ENCODE assay signal across 29 cellular contexts in genomic region chrX:150092549-150092948, GRCh38.
"Had no signal": no experiment of that assay in that cellular context is flagged by ENCODE, and none has a peak within 500 bp of the region (broad histone marks: within the 10 kb centered on the region; RNA-seq: fewer than 3 reads in every experiment).

No MANE protein-coding gene starts in this region.

- H3K4me1 ChIP-seq: esophagus squamous epithelium, lower lobe of right lung, pancreas, prostate gland had no signal

- DNase-seq: activated CD4-positive, alpha-beta T cell treated with anti-CD3 and anti-CD28 coated beads for 4 hours; activated CD4-positive, alpha-beta T cell treated with anti-CD3 and anti-CD28 coated beads, Interleukin-2, amount 50 U/mL, for 4 hours; activated naive CD4-positive, alpha-beta T cell; activated T-cell treated with anti-CD3 and anti-CD28 coated beads for 4 hours; activated T-cell treated with anti-CD3 and anti-CD28 coated beads, Interleukin-2, amount 50 U/mL, for 72 hours; effector CD4-positive, alpha-beta T cell; esophagus squamous epithelium; foreskin melanocyte; heart right ventricle; kidney glomerular epithelial cell; lower lobe of right lung; mesenchymal stem cell; naive thymus-derived CD8-positive, alpha-beta T cell; nucleus accumbens; pancreas; retina; small intestine; stimulated activated CD4-positive, alpha-beta T cell treated with anti-CD3 and anti-CD28 coated beads, Interleukin-4, amount 100 ng/mL, for 4 hours; stimulated activated CD8-positive, alpha-beta memory T cell treated with anti-CD3 and anti-CD28 coated beads, Interleukin-4, amount 100 ng/mL, for 48 hours; stimulated activated naive CD8-positive, alpha-beta T cell treated with anti-CD3 and anti-CD28 coated beads, Interleukin-15, amount 100 ng/mL, for 72 hours; substantia nigra; thyroid gland had no signal

- H3K9me3 ChIP-seq: esophagus squamous epithelium, heart right ventricle, lower lobe of right lung, pancreas, prostate gland, thyroid gland, upper lobe of left lung had no signal

- H3K27me3 ChIP-seq: esophagus squamous epithelium, heart right ventricle, pancreas, thyroid gland, upper lobe of left lung had no signal

- H3K4me3 ChIP-seq: esophagus squamous epithelium, heart right ventricle, lower lobe of right lung, pancreas, prostate gland, thyroid gland, upper lobe of left lung had no signal

- H3K27ac ChIP-seq: epithelial cell of prostate, esophagus squamous epithelium, heart right ventricle, lower lobe of right lung, pancreas, prostate gland, thyroid gland, upper lobe of left lung had no signal

- H3K36me3 ChIP-seq: esophagus squamous epithelium, heart right ventricle, lower lobe of right lung, pancreas, prostate gland, thyroid gland, upper lobe of left lung had no signal

- ATAC-seq: activated naive CD4-positive, alpha-beta T cell treated with anti-CD3 and anti-CD28 coated beads, Interleukin-2, amount 50 U/mL, for 72 hours; activated T-cell treated with anti-CD3 and anti-CD28 coated beads, Interleukin-2, amount 50 U/mL, for 72 hours; heart right ventricle; left lobe of liver; naive thymus-derived CD8-positive, alpha-beta T cell; sciatic nerve; stimulated activated memory B cell treated with anti-CD40 and anti-IgM and Interleukin-4, amounts not matched to agents 10 μg/mL and 1 μg/mL and 100 μg/mL, for 72 hours; stimulated activated naive CD8-positive, alpha-beta T cell treated with anti-CD3 and anti-CD28 coated beads, Interleukin-15, amount 100 ng/mL, for 72 hours had no signal
